In genomic region chr4:147943159-147943638, GRCh38 we compare ENCODE assay signal across 8 cellular contexts.
DNase-seq lines count a peak whose midpoint lies in the region; ATAC-seq and TF ChIP-seq lines count a peak whose summit lies in the region.

No MANE protein-coding gene starts in this region.

- intact Hi-C loops in Right ventricle myocardium inferior (cut with DNase I): no loop called here

- H3K27me3 ChIP-seq in right atrium auricular region: no peaks in the 10 kb centered on the region
- H3K27me3 ChIP-seq in stomach smooth muscle (ENCODE audit: control insufficient read depth in 1 of 2, insufficient read depth in 2 of 2, low read length in 2 of 2): no peaks in the 10 kb centered on the region

- H3K27ac ChIP-seq in right atrium auricular region (peak overlapping the region in 1 of 2 donors; percentile 8), stomach smooth muscle (ENCODE audit: low read length) (peak overlapping the region; percentile 42)

- no peaks in the 10 kb centered on the region for H3K9me3 ChIP-seq in right atrium auricular region
- no peaks in the 10 kb centered on the region for H3K9me3 ChIP-seq in stomach smooth muscle (ENCODE audit: control insufficient read depth in 2 of 2, low read length in 2 of 2)

- ATAC-seq in Right ventricle myocardium inferior: peak; percentile 36
- ATAC-seq in HG02884 (IDR thresholded peaks at IDR 0.05; ENCODE audit: unreplicated experiment): peak; percentile 91

- H3K36me3 ChIP-seq in right atrium auricular region: peaks cover 25% of the 10 kb centered on the region
- peaks cover 14 to 15% of the 10 kb centered on the region in 2 donors for H3K36me3 ChIP-seq in stomach smooth muscle (ENCODE audit: control insufficient read depth in 2 of 2, insufficient read depth in 2 of 2, low read length in 2 of 2)

- peaks cover 0 to 30% of the 10 kb centered on the region in 2 donors for H3K4me1 ChIP-seq in right atrium auricular region
- peaks cover 4% of the 10 kb centered on the region for H3K4me1 ChIP-seq in stomach smooth muscle (ENCODE audit: control insufficient read depth, insufficient read depth, low read length)

- no peak for DNase-seq in Right ventricle myocardium inferior (ENCODE audit: missing footprints)
- no peak for DNase-seq in right atrium auricular region (ENCODE audit: low spot score)
- peak; percentile 14 for DNase-seq in SKM-1 (lab: John Stamatoyannopoulos, UW; ENCODE audit: unreplicated experiment)
- DNase-seq in stimulated activated CD4-positive, alpha-beta T cell treated with anti-CD3 and anti-CD28 coated beads, Interleukin-12 subunit alpha, Interleukin-12 subunit beta, amount 100 ng/mL, for 4 hours: no peak
- no peak for DNase-seq in dermis blood vessel endothelial cell
- no peak for DNase-seq in ACHN

- H3K9ac ChIP-seq in stomach smooth muscle (ENCODE audit: low read length in 2 of 2): no peak overlapping the region

- in situ Hi-C loops in ACHN (cut with HindIII; ENCODE audit: low pct_ligation_motif_present, low pct_unique_long_range_greater_than_20kb, low sequenced_read_pairs): no loop called here

- H3K4me3 ChIP-seq in right atrium auricular region (no peak overlapping the region), stomach smooth muscle (ENCODE audit: low read length in 2 of 2) (peak overlapping the region in 1 of 2 donors; percentile 1)

- TF ChIP-seq CTCF in right atrium auricular region (IDR thresholded peaks at IDR 0.05): no peak
